ENCODE assay signal across 26 cellular contexts in genomic region chr6:114874384-114874783, GRCh38.
"Had no signal": no experiment of that assay in that cellular context is flagged by ENCODE, and none has a peak within 500 bp of the region (broad histone marks: within the 10 kb centered on the region; RNA-seq: fewer than 3 reads in every experiment).

No MANE protein-coding gene starts in this region.

- H3K27ac ChIP-seq: colonic mucosa, coronary artery, dorsolateral prefrontal cortex, epithelial cell of prostate, esophagus muscularis mucosa, esophagus squamous epithelium, foreskin keratinocyte, gastrocnemius medialis, gastroesophageal sphincter, heart left ventricle, heart right ventricle had no signal

- ATAC-seq: effector memory CD8-positive, alpha-beta T cell; esophagus mucosa; foreskin keratinocyte; gastrocnemius medialis; gastroesophageal sphincter; heart left ventricle; heart right ventricle had no signal

- H3K36me3 ChIP-seq: colonic mucosa, esophagus muscularis mucosa, esophagus squamous epithelium, gastrocnemius medialis, gastroesophageal sphincter, heart left ventricle, heart right ventricle had no signal

- H3K9me3 Mint-ChIP-seq: endodermal cell had no signal

- H3K4me1 Mint-ChIP-seq: endodermal cell had no signal

- H3K27me3 ChIP-seq: colonic mucosa, dorsolateral prefrontal cortex, esophagus muscularis mucosa, esophagus squamous epithelium, foreskin keratinocyte, gastrocnemius medialis, gastroesophageal sphincter, heart left ventricle, heart right ventricle had no signal

- H3K4me3 ChIP-seq: colonic mucosa, coronary artery, dorsolateral prefrontal cortex, esophagus muscularis mucosa, esophagus squamous epithelium, gastrocnemius medialis, gastroesophageal sphincter, heart left ventricle, heart right ventricle had no signal

- DNase-seq: colonic mucosa; cortex of kidney; dermis blood vessel endothelial cell; dorsolateral prefrontal cortex; effector CD4-positive, alpha-beta T cell; effector CD8-positive, alpha-beta T cell; effector memory CD4-positive, alpha-beta T cell; effector memory CD8-positive, alpha-beta T cell; endodermal cell; erythroblast; esophagus squamous epithelium; foreskin fibroblast; foreskin keratinocyte; foreskin melanocyte; gastrocnemius medialis; glutamatergic neuron; head of caudate nucleus; heart left ventricle; heart right ventricle had no signal

- H3K4me1 ChIP-seq: colonic mucosa, esophagus muscularis mucosa, esophagus squamous epithelium, foreskin keratinocyte, gastrocnemius medialis, gastroesophageal sphincter, heart left ventricle, heart right ventricle had no signal

- H3K27me3 Mint-ChIP-seq: dendritic cell treated with granulocyte-macrophage colony-stimulating factor and Interleukin-4, amounts not matched to agents 40 ng/mL and 50 ng/mL, for 4 days; effector memory CD8-positive, alpha-beta T cell had no signal

- H3K9me3 ChIP-seq: colonic mucosa, esophagus muscularis mucosa, esophagus squamous epithelium, gastrocnemius medialis, gastroesophageal sphincter had no signal

- H3K4me3 Mint-ChIP-seq: dendritic cell treated with granulocyte-macrophage colony-stimulating factor and Interleukin-4, amounts not matched to agents 40 ng/mL and 50 ng/mL, for 4 days; effector memory CD8-positive, alpha-beta T cell; endodermal cell had no signal

- H3K27ac Mint-ChIP-seq: dendritic cell treated with granulocyte-macrophage colony-stimulating factor and Interleukin-4, amounts not matched to agents 40 ng/mL and 50 ng/mL, for 4 days; effector memory CD8-positive, alpha-beta T cell; endodermal cell had no signal

- FAIRE-seq: endothelial cell of umbilical vein had no signal
